Comparison of ENCODE assay signal across 17 cellular contexts in the genomic region with DNA sequence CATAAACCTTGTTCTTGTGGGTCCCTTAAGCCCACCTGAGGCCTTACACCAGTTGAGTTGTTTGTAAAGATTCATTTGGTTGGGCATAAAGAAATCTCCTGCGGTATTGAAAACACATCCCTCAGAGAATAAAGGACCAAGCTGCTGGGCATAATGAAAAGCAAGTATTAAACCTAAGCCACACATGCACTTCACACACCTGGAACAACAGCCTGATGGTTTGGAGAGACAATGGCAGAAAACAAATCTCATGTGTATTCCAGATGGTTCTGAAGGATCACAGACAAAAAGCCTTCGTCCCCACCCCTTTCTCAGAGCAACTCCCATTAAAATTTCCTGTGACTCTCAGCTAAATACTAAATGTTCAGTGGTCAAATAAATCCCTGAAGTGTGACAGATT.
"Had no signal": no experiment of that assay in that cellular context is flagged by ENCODE, and none has a peak within 500 bp of the region (broad histone marks: within the 10 kb centered on the region; RNA-seq: fewer than 3 reads in every experiment).

No MANE protein-coding gene starts in this region.

- DNase-seq: activated CD4-positive, alpha-beta memory T cell treated with anti-CD3 and anti-CD28 coated beads, Interleukin-2, amount 10 ng/mL, durations not matched to agents 7 days and 5 days; activated CD4-positive, alpha-beta T cell treated with anti-CD3 and anti-CD28 coated beads for 4 hours; activated effector memory CD4-positive, alpha-beta T cell treated with Interleukin-2 at 50 U/mL for 16 hours; activated naive CD4-positive, alpha-beta T cell treated with anti-CD3 and anti-CD28 coated beads, Interleukin-2, amount 50 U/mL, for 16 hours; activated T-cell treated with anti-CD3 and anti-CD28 coated beads, Interleukin-2, amount 50 U/mL, for 4 hours; dermis blood vessel endothelial cell; effector memory CD8-positive, alpha-beta T cell; foreskin melanocyte; head of caudate nucleus; nucleus accumbens; posterior cingulate gyrus; stimulated activated CD4-positive, alpha-beta T cell treated with anti-CD3 and anti-CD28 coated beads, Interleukin-15, amount 100 ng/mL, for 24 hours; stimulated activated CD4-positive, alpha-beta T cell treated with anti-CD3 and anti-CD28 coated beads, Interleukin-4, amount 100 ng/mL, for 1 hour; stimulated activated naive CD4-positive, alpha-beta T cell; tibial artery; uterus had no signal

- ATAC-seq: activated T-cell treated with anti-CD3 and anti-CD28 coated beads, Interleukin-2, amount 50 U/mL, for 4 hours; effector memory CD8-positive, alpha-beta T cell; natural killer cell treated with Interleukin-12 subunit alpha and Interleukin-12 subunit beta and Interleukin-15 and Interleukin-18, amount 100 ng/mL, for 72 hours had no signal
